ENCODE assay signal across 8 cellular contexts in the genomic region with DNA sequence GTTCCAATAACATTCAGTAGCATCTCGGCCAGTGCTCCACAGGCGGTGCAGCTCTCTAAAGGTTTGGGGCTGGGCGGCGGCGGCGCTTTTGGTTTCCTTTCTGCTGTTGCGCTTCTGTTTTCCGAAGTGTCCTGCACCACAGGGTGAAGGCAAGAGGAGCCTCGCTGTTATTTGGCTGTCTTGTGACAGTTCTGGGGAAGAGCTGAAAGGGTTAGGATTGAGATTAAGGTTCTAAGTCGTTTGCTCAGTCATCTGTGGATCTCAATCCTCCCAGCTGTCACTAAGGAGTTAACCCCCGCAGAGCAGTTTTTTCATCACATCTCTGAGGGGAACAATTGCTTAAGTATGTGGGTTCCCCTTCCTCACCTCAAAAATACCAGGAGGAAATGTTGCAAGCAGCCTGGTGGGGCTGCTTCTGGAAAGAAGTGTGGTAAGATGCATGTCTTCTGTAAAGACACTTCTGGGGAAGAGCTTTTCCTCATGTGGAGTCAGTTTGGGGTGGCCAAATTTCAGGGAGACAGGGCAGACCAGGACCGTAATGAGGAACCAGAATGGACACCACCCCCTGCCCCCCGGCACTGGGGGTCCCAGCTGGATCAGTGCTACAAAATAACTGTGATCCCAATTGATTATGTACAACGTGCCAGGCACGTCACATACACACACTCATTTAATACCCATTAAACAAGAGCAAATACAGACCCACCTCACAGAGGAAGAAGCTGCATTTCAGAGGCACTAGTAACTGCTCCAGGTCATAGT. TPM values are rescaled to one million over a fixed set of nuclear protein-coding genes. Genes with fewer than 3 reads are reported as not detected.
DNase-seq lines count a peak whose midpoint lies in the region; ATAC-seq and TF ChIP-seq lines count a peak whose summit lies in the region.

No MANE protein-coding gene starts in this region.

- H3K27ac ChIP-seq in esophagus squamous epithelium (peak overlapping the region in 2 of 4 donors; percentile 17 to 37), esophagus muscularis mucosa (replicated peaks in 1 of 4) (no peak overlapping the region)

- H3K36me3 ChIP-seq in esophagus squamous epithelium, result peaks cover 26 to 88% (median 29%) of the 10 kb centered on the region in 3 donors
- peaks cover 18 to 78% (median 73%) of the 10 kb centered on the region in 4 donors for H3K36me3 ChIP-seq in esophagus muscularis mucosa

- H3K4me3 ChIP-seq in esophagus squamous epithelium (no peak overlapping the region), esophagus muscularis mucosa (no peak overlapping the region)

- H3K27me3 ChIP-seq in esophagus squamous epithelium (no peaks in the 10 kb centered on the region), esophagus muscularis mucosa (no peaks in the 10 kb centered on the region)

- no peak for TF ChIP-seq POLR2A in esophagus squamous epithelium (IDR thresholded peaks at IDR 0.05)
- no peak for TF ChIP-seq POLR2A in esophagus muscularis mucosa (IDR thresholded peaks at IDR 0.05; ENCODE audit: low read depth)

- ATAC-seq in HG02885 (IDR thresholded peaks at IDR 0.05; ENCODE audit: poor library complexity, unreplicated experiment), result peak; percentile 58
- peak; percentile 55 for ATAC-seq in left ventricle myocardium superior

- H3K9me3 ChIP-seq in esophagus squamous epithelium (no peaks in the 10 kb centered on the region), esophagus muscularis mucosa (no peaks in the 10 kb centered on the region)

- 55 to 78% methylated on average over 14 to 15 of the region's 15 CpGs for WGBS in esophagus squamous epithelium, 2 donors
- WGBS in esophagus muscularis mucosa, result 61% methylated on average over 15 of the region's 15 CpGs

- intact Hi-C loops in left ventricle myocardium superior (cut with micrococcal nuclease) (no loop called here), esophagus squamous epithelium (cut with DNase I) (no loop called here), esophagus muscularis mucosa (cut with DNase I) (no loop called here)

- H3K4me1 ChIP-seq in esophagus squamous epithelium (peaks cover 0 to 3% (median 0%) of the 10 kb centered on the region in 3 donors), esophagus muscularis mucosa (peaks cover 0 to 3% (median 0%) of the 10 kb centered on the region in 4 donors)

- no peak for TF ChIP-seq EP300 in esophagus muscularis mucosa (IDR thresholded peaks at IDR 0.05)

- TF ChIP-seq CTCF in esophagus squamous epithelium (IDR thresholded peaks at IDR 0.05) (no peak), esophagus muscularis mucosa (IDR thresholded peaks at IDR 0.05) (no peak)

- peak; percentile 40 for DNase-seq in Ammon's horn (ENCODE audit: low spot score)
- peak; percentile 28 to 45 for DNase-seq in activated CD4-positive, alpha-beta T cell treated with anti-CD3 and anti-CD28 coated beads, Interleukin-2, amount 50 U/mL, for 48 hours
- DNase-seq in left ventricle myocardium superior, result no peak
- no peak for DNase-seq in esophagus squamous epithelium (lab: John Stamatoyannopoulos, UW)
- DNase-seq in hippocampal formation (lab: John Stamatoyannopoulos, UW), result no peak
- no peak for DNase-seq in iPS-NIHi7 (ENCODE audit: extremely low spot score)
- no peak for DNase-seq in esophagus muscularis mucosa (ENCODE audit: extremely low spot score)

RNA-seq across cellular contexts. Expression of gene TMEM121B, which starts 14.2 kb away (rescaled TPM):
- total RNA-seq in left ventricle myocardium superior (1.7 TPM), esophagus squamous epithelium (under 1 TPM; 0.12 to 0.57 (median 0.20) TPM), esophagus muscularis mucosa (under 1 TPM; 0.32 to 0.50 (median 0.41) TPM)

RNA-seq across cellular contexts. Expression of gene IL17RA, which starts 22.2 kb away (rescaled TPM):
- 10.1 TPM for total RNA-seq in left ventricle myocardium superior
- total RNA-seq in esophagus squamous epithelium, result 10 to 100 TPM in 1 of 4 donors, 1 to 10 TPM in 3; 8.6 to 14.7 (median 9.1) TPM
- 10 to 100 TPM in 3 of 4 donors, 1 to 10 TPM in 1; 8.7 to 16.2 (median 14.0) TPM for total RNA-seq in esophagus muscularis mucosa

RNA-seq across cellular contexts. Expression of gene HDHD5, which starts 52.1 kb away (rescaled TPM):
- total RNA-seq in left ventricle myocardium superior (63.8 TPM), esophagus squamous epithelium (10 to 100 TPM; 23.2 to 40.4 (median 36.2) TPM), esophagus muscularis mucosa (10 to 100 TPM; 29.9 to 45.1 (median 38.8) TPM)

Comparison
In these comparisons a context has a peak if more than half of its experiments do, and no peak if none do; other contexts are left out.
1. DNase-seq: peak in Ammon's horn (single experiment) and activated CD4-positive, alpha-beta T cell treated with anti-CD3 and anti-CD28 coated beads, Interleukin-2, amount 50 U/mL, for 48 hours (2 of 2); none in left ventricle myocardium superior (single experiment), esophagus squamous epithelium (single experiment), hippocampal formation (0 of 2), iPS-NIHi7 (single experiment) and esophagus muscularis mucosa (single experiment).